18 cellular contexts compared by ENCODE assay signal in genomic region chr21:21712761-21713558, GRCh38.
A peak's percentile ranks its signal among the peaks of the same experiment; 100 is the strongest.
DNase-seq lines count a peak whose midpoint lies in the region; ATAC-seq and TF ChIP-seq lines count a peak whose summit lies in the region.
"Had no signal": no experiment of that assay in that cellular context is flagged by ENCODE, and none has a peak within 500 bp of the region (broad histone marks: within the 10 kb centered on the region; RNA-seq: fewer than 3 reads in every experiment).

No MANE protein-coding gene starts in this region.

- no peak for TF ChIP-seq CTCF in MCF 10A (IDR thresholded peaks at IDR 0.05; ENCODE audit: unreplicated experiment)
- TF ChIP-seq CTCF in breast epithelium (IDR thresholded peaks at IDR 0.05): no peak
- no peak for TF ChIP-seq CTCF in foreskin fibroblast (IDR thresholded peaks at IDR 0.05; ENCODE audit: low read depth, low read length)

- H3K4me1 Mint-ChIP-seq in MCF 10A (ENCODE audit: insufficient read depth, unreplicated experiment): peaks cover 17% of the 10 kb centered on the region
- H3K4me1 Mint-ChIP-seq: activated B cell treated with CpG ODN at 0.5 μM for 24 hours, memory B cell had no signal

- H3K27ac ChIP-seq in breast epithelium: no peak overlapping the region
- H3K27ac ChIP-seq in aorta (ENCODE audit: low read depth in 1 of 2, low read length in 2 of 2): no peak overlapping the region
- H3K27ac ChIP-seq: 22Rv1 had no signal

- POLR2A ChIA-PET in MCF 10A (lab: Yijun Ruan, JAX): interaction anchor here (0.6 to 1.3 kb wide), 2 partner anchors 15 to 53 kb away, joined by 4 to 8 read pairs; no protein-coding TSS in a partner anchor

- no peaks in the 10 kb centered on the region for H3K27me3 ChIP-seq in breast epithelium
- no peaks in the 10 kb centered on the region for H3K27me3 ChIP-seq in aorta (ENCODE audit: control insufficient read depth in 1 of 2, insufficient read depth in 2 of 2, low read length in 1 of 2)

- H3K4me1 ChIP-seq in breast epithelium: no peaks in the 10 kb centered on the region
- no peaks in the 10 kb centered on the region for H3K4me1 ChIP-seq in aorta (ENCODE audit: control insufficient read depth in 1 of 2, insufficient read depth in 2 of 2, low read length in 2 of 2)

- no peaks in the 10 kb centered on the region for H3K27me3 Mint-ChIP-seq in MCF 10A (ENCODE audit: insufficient read depth, unreplicated experiment)
- H3K27me3 Mint-ChIP-seq: activated B cell treated with CpG ODN at 0.5 μM for 24 hours, brain, memory B cell had no signal

- H3K27ac Mint-ChIP-seq in MCF 10A (ENCODE audit: low read depth, unreplicated experiment): peak overlapping the region; percentile 14
- H3K27ac Mint-ChIP-seq: activated B cell treated with CpG ODN at 0.5 μM for 24 hours, memory B cell had no signal

- TF ChIP-seq POLR2A in breast epithelium (IDR thresholded peaks at IDR 0.05): no peak

- peak; percentile 53 for DNase-seq in MCF 10A (ENCODE audit: unreplicated experiment)
- DNase-seq in breast epithelium (ENCODE audit: low spot score in 2 of 2): no peak
- peak; percentile 17 for DNase-seq in amniotic epithelial cell (ENCODE audit: low read depth)
- DNase-seq in foreskin fibroblast: peak; percentile 40 to 62
- no peak for DNase-seq in aorta
- DNase-seq in mucosa of gallbladder (ENCODE audit: low spot score): no peak
- DNase-seq in T-helper 2 cell: no peak
- DNase-seq in amygdala (lab: John Stamatoyannopoulos, UW): no peak
- DNase-seq: activated B cell treated with CpG ODN at 0.5 μM for 24 hours; activated gamma-delta T cell; effector memory CD4-positive, alpha-beta T cell; glutamatergic neuron; NCI-H2029; NCI-H82; stimulated activated CD4-positive, alpha-beta T cell treated with anti-CD3 and anti-CD28 coated beads, Interleukin-15, amount 100 ng/mL, for 24 hours had no signal

- intact Hi-C loops in MCF 10A (cut with micrococcal nuclease) (no loop called here), breast epithelium (cut with DNase I; ENCODE audit: low total_unique reads) (no loop called here), aorta (cut with DNase I) (no loop called here)

- no peak overlapping the region for H3K4me3 Mint-ChIP-seq in MCF 10A (ENCODE audit: unreplicated experiment)
- H3K4me3 Mint-ChIP-seq: activated B cell treated with CpG ODN at 0.5 μM for 24 hours, memory B cell had no signal

- 43 to 47% methylated on average over 4 of the region's 4 CpGs for WGBS in aorta, 2 donors

- CTCF ChIA-PET in MCF 10A (lab: Yijun Ruan, JAX): no interaction called here

- H3K9me3 Mint-ChIP-seq in MCF 10A (ENCODE audit: unreplicated experiment): peaks cover 7% of the 10 kb centered on the region
- H3K9me3 Mint-ChIP-seq: activated B cell treated with CpG ODN at 0.5 μM for 24 hours had no signal

- ATAC-seq in aorta (ENCODE audit: low FRiP score): peak; percentile 60

- no peaks in the 10 kb centered on the region for H3K36me3 Mint-ChIP-seq in MCF 10A (ENCODE audit: insufficient read depth, unreplicated experiment)
- H3K36me3 Mint-ChIP-seq: brain, memory B cell had no signal

- no peaks in the 10 kb centered on the region for H3K36me3 ChIP-seq in breast epithelium
- H3K36me3 ChIP-seq in aorta (ENCODE audit: control insufficient read depth in 1 of 2, insufficient read depth in 2 of 2, low read length in 1 of 2): no peaks in the 10 kb centered on the region

- BruUV-seq in MCF 10A (replicated peaks; lab: Mats Ljungman, UMichigan): no TSS peak

- H3K4me3 ChIP-seq in breast epithelium (no peak overlapping the region), foreskin fibroblast (ENCODE audit: low read depth in 1 of 2, low read length in 2 of 2) (no peak overlapping the region), aorta (ENCODE audit: low read length in 2 of 2) (no peak overlapping the region)

- H3K9me3 ChIP-seq in breast epithelium (no peaks in the 10 kb centered on the region), aorta (ENCODE audit: control insufficient read depth, low read length) (no peaks in the 10 kb centered on the region)

Comparison
In these comparisons a context has a peak if more than half of its experiments do, and no peak if none do; other contexts are left out.
1. DNase-seq: peak in MCF 10A (single experiment), amniotic epithelial cell (single experiment) and foreskin fibroblast (2 of 2); none in breast epithelium (0 of 2), aorta (0 of 2), mucosa of gallbladder (single experiment), T-helper 2 cell (0 of 5) and amygdala (0 of 56).